Comparison of ENCODE assay signal across 8 cellular contexts in the genomic region with DNA sequence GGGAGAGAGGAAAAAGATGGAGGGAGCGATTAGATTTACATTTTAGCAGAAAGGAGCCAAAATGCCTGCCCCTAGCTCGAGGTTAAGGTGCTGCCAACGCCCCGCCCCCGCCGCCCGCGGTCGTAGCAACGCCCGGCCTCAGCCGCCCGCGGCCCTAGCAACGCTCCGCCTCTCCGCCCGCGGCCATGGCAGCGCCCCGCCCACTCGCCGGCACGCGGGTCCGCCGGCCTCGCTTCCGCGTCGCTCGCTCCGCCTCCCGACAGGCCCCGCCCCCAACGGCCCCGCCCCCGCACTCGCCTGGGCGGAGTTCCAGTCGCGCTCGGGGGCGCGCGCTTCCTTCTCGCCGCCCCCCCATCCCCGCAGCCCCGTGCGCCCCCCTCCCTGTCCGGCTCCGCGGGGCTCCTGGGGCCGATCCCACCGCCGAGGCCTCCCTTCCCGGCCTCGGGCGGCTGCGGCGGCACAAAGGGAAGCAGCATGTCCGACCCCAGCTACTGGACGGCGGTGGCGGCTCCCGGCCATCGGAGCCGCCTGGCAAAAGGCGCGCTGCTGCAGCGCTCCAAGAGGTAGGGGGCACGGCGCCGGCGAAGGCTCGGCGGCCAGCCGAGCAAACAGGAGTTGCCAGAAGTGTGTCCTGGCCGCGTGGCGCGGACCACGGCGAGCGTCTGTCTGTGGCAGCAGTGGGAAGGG. TPM values are rescaled to one million over a fixed set of nuclear protein-coding genes. Genes with fewer than 3 reads are reported as not detected.
DNase-seq lines count a peak whose midpoint lies in the region; ATAC-seq and TF ChIP-seq lines count a peak whose summit lies in the region.

No MANE protein-coding gene starts in this region.

- peaks cover 56 to 68% of the 10 kb centered on the region in 2 donors for H3K36me3 Mint-ChIP-seq in CD14-positive monocyte
- H3K36me3 Mint-ChIP-seq in endothelial cell (ENCODE audit: low read depth, unreplicated experiment), result peaks cover 3% of the 10 kb centered on the region

- peak; percentile 91 for ATAC-seq in GM19463 (IDR thresholded peaks at IDR 0.05; ENCODE audit: unreplicated experiment)

- DNase-seq in CD14-positive monocyte (ENCODE audit: low spot score), result peak; percentile 85
- DNase-seq in HS-5 (ENCODE audit: low read depth), result peak; percentile 33
- DNase-seq in NOMO-1 treated with dmso at 0.1 percent for 144 hours (lab: John Stamatoyannopoulos, UW; ENCODE audit: unreplicated experiment), result peak; percentile 91
- peak; percentile 75 for DNase-seq in activated CD8-positive, alpha-beta memory T cell treated with anti-CD3 and anti-CD28 coated beads, Interleukin-2, amount 50 U/mL, for 24 hours (ENCODE audit: extremely low read depth)
- peak; percentile 96 for DNase-seq in endothelial cell (ENCODE audit: low spot score)
- DNase-seq in midbrain (lab: John Stamatoyannopoulos, UW), result peak; percentile 93
- DNase-seq in stimulated activated CD8-positive, alpha-beta memory T cell treated with anti-CD3 and anti-CD28 coated beads, Interleukin-15, amount 100 ng/mL, for 24 hours (ENCODE audit: low read depth), result peak; percentile 94

- TF ChIP-seq CTCF in CD14-positive monocyte (IDR thresholded peaks at IDR 0.05) (no peak), endothelial cell (IDR thresholded peaks at IDR 0.05; ENCODE audit: unreplicated experiment) (no peak)

- H3K9me3 Mint-ChIP-seq in CD14-positive monocyte, result peaks cover 0 to 2% (median 0%) of the 10 kb centered on the region in 7 donors
- H3K9me3 Mint-ChIP-seq in endothelial cell (ENCODE audit: unreplicated experiment), result no peaks in the 10 kb centered on the region

- H3K27ac Mint-ChIP-seq in CD14-positive monocyte, result peak overlapping the region in 5 of 7 donors; percentile 73 to 87 (median 83)
- peak overlapping the region; percentile 41 for H3K27ac Mint-ChIP-seq in endothelial cell (ENCODE audit: unreplicated experiment)

- H3K27me3 Mint-ChIP-seq in CD14-positive monocyte (ENCODE audit: low read depth in 3 of 3), result peaks cover 0 to 3% (median 2%) of the 10 kb centered on the region in 3 donors
- peaks cover 25% of the 10 kb centered on the region for H3K27me3 Mint-ChIP-seq in endothelial cell (ENCODE audit: unreplicated experiment)

- intact Hi-C loops in CD14-positive monocyte (cut with micrococcal nuclease), result loop anchor here in 1 of 2 donors (2.0 to 5.0 kb wide), 2 partner anchors 34 to 43 kb away; partner anchors contain the start of gene PIK3R2

- H3K4me1 Mint-ChIP-seq in CD14-positive monocyte, result peaks cover 45% of the 10 kb centered on the region
- H3K4me1 Mint-ChIP-seq in endothelial cell (ENCODE audit: unreplicated experiment), result peaks cover 8% of the 10 kb centered on the region

- H3K4me3 Mint-ChIP-seq in CD14-positive monocyte, result peak overlapping the region; percentile 70 to 77
- peak overlapping the region; percentile 89 for H3K4me3 Mint-ChIP-seq in endothelial cell (ENCODE audit: unreplicated experiment)

RNA-seq across cellular contexts. Expression of gene MAST3, which starts 20.3 kb away (rescaled TPM):
- polyA plus RNA-seq in CD14-positive monocyte, result 10 to 100 TPM in 1 of 2 donors, 1 to 10 TPM in 1; 6.8 to 12.4 TPM
- total RNA-seq in endothelial cell (ENCODE audit: unreplicated experiment), result 3.9 TPM

RNA-seq across cellular contexts. Expression of gene IL12RB1, which starts 31.1 kb away (rescaled TPM):
- 1 to 10 TPM; 7.8 to 7.9 TPM for polyA plus RNA-seq in CD14-positive monocyte
- not detected for total RNA-seq in endothelial cell (ENCODE audit: unreplicated experiment)

RNA-seq across cellular contexts. Expression of gene PIK3R2, which starts 35.1 kb away (rescaled TPM):
- polyA plus RNA-seq in CD14-positive monocyte, result 1 to 10 TPM in 1 of 2 donors, under 1 TPM in 1; 0.99 to 2.0 TPM
- 28.0 TPM for total RNA-seq in endothelial cell (ENCODE audit: unreplicated experiment)

RNA-seq across cellular contexts. Expression of gene IFI30, which starts 55.8 kb away (rescaled TPM):
- polyA plus RNA-seq in CD14-positive monocyte, result 1,000 to 10,000 TPM; 4,550 to 6,022 TPM
- not detected for total RNA-seq in endothelial cell (ENCODE audit: unreplicated experiment)

Comparison
In these comparisons a context has a peak if more than half of its experiments do, and no peak if none do; other contexts are left out.
1. Peak in every context shown above with its lines: DNase-seq and ATAC-seq.
2. DNase-seq: peak in every context shown above with its lines; median percentile 96 in endothelial cell; 94 in stimulated activated CD8-positive, alpha-beta memory T cell treated with anti-CD3 and anti-CD28 coated beads, Interleukin-15, amount 100 ng/mL, for 24 hours; 93 in midbrain; 91 in NOMO-1 treated with dmso at 0.1 percent for 144 hours; 85 in CD14-positive monocyte; 75 in activated CD8-positive, alpha-beta memory T cell treated with anti-CD3 and anti-CD28 coated beads, Interleukin-2, amount 50 U/mL, for 24 hours; 33 in HS-5.